ENCODE assay signal across 8 cellular contexts in genomic region chr7:103447073-103447960, GRCh38. TPM values are rescaled to one million over a fixed set of nuclear protein-coding genes. Genes with fewer than 3 reads are reported as not detected.
DNase-seq lines count a peak whose midpoint lies in the region; ATAC-seq, FAIRE-seq and TF ChIP-seq lines count a peak whose summit lies in the region.

No MANE protein-coding gene starts in this region.

- peaks cover 6% of the 10 kb centered on the region for H3K9me3 ChIP-seq in left ventricle myocardium inferior (replicated peaks)
- H3K9me3 ChIP-seq in small intestine (ENCODE audit: control insufficient read depth, low read depth): no peaks in the 10 kb centered on the region

- H3K9me3 Mint-ChIP-seq in activated T-helper 17 cell treated with anti-CD3 and anti-CD28 coated beads, Interleukin-2, amount 50 U/mL, for 72 hours: peaks cover 8% of the 10 kb centered on the region

- peak; percentile 2 for DNase-seq in CD1c-positive myeloid dendritic cell (ENCODE audit: extremely low spot score)
- peak; percentile 87 for DNase-seq in NCI-H69 (lab: John Stamatoyannopoulos, UW)
- no peak for DNase-seq in left ventricle myocardium inferior
- DNase-seq in small intestine: peak; percentile 45
- no peak for DNase-seq in T1000 (lab: John Stamatoyannopoulos, UW)

- no peaks in the 10 kb centered on the region for H3K36me3 Mint-ChIP-seq in activated T-helper 17 cell treated with anti-CD3 and anti-CD28 coated beads, Interleukin-2, amount 50 U/mL, for 72 hours (ENCODE audit: low read depth)

- no peak overlapping the region for H3K27ac ChIP-seq in left ventricle myocardium inferior (replicated peaks)
- no peak overlapping the region for H3K27ac ChIP-seq in small intestine (ENCODE audit: low read depth in 1 of 2, low read length in 1 of 2)

- intact Hi-C loops in left ventricle myocardium inferior (cut with micrococcal nuclease): no loop called here

- H3K27me3 ChIP-seq in left ventricle myocardium inferior (ENCODE audit: low read depth) (peaks cover 67% of the 10 kb centered on the region), small intestine (ENCODE audit: control insufficient read depth in 2 of 2, insufficient read depth in 2 of 2, low read length in 2 of 2) (peaks cover 0 to 19% of the 10 kb centered on the region in 2 donors)

- H3K4me1 ChIP-seq in left ventricle myocardium inferior (peaks cover 13% of the 10 kb centered on the region), small intestine (ENCODE audit: control insufficient read depth in 2 of 2, insufficient read depth in 1 of 2, low read depth in 1 of 2, low read length in 1 of 2) (peaks cover 0 to 7% of the 10 kb centered on the region in 2 donors)

- peaks cover 72% of the 10 kb centered on the region for H3K27me3 Mint-ChIP-seq in activated T-helper 17 cell treated with anti-CD3 and anti-CD28 coated beads, Interleukin-2, amount 50 U/mL, for 72 hours

- WGBS in small intestine, 3 donors: 8 to 12% (median 11%) methylated on average over 17 of the region's 17 CpGs

- peak; percentile 60 for TF ChIP-seq CTCF in left ventricle myocardium inferior (IDR thresholded peaks at IDR 0.05; ENCODE audit: borderline replicate concordance)

- H3K4me3 Mint-ChIP-seq in activated T-helper 17 cell treated with anti-CD3 and anti-CD28 coated beads, Interleukin-2, amount 50 U/mL, for 72 hours: no peak overlapping the region

- FAIRE-seq in small intestine (lab: Jason Lieb, UNC): no peak

- ATAC-seq in GM18861 (IDR thresholded peaks at IDR 0.05; ENCODE audit: unreplicated experiment) (peak; percentile 66), HG03565 (IDR thresholded peaks at IDR 0.05; ENCODE audit: unreplicated experiment) (peak; percentile 68)
- peak; percentile 56 for ATAC-seq in activated T-helper 17 cell treated with anti-CD3 and anti-CD28 coated beads, Interleukin-2, amount 50 U/mL, for 72 hours (replicated peaks)

- H3K4me3 ChIP-seq in left ventricle myocardium inferior: no peak overlapping the region
- H3K4me3 ChIP-seq in small intestine (ENCODE audit: low read depth in 1 of 2, low read length in 2 of 2): no peak overlapping the region

- H3K27ac Mint-ChIP-seq in activated T-helper 17 cell treated with anti-CD3 and anti-CD28 coated beads, Interleukin-2, amount 50 U/mL, for 72 hours: no peak overlapping the region

- peaks cover 3% of the 10 kb centered on the region for H3K4me1 Mint-ChIP-seq in activated T-helper 17 cell treated with anti-CD3 and anti-CD28 coated beads, Interleukin-2, amount 50 U/mL, for 72 hours

- H3K36me3 ChIP-seq in left ventricle myocardium inferior (no peaks in the 10 kb centered on the region), small intestine (ENCODE audit: control insufficient read depth in 2 of 2, insufficient read depth in 2 of 2, low read length in 2 of 2) (no peaks in the 10 kb centered on the region)

RNA-seq across cellular contexts. Expression of gene SLC26A5, which starts 1.3 kb away (rescaled TPM):
- total RNA-seq in activated T-helper 17 cell treated with anti-CD3 and anti-CD28 coated beads, Interleukin-2, amount 50 U/mL, for 72 hours: not detected
- not detected for total RNA-seq in left ventricle myocardium inferior
- polyA plus RNA-seq in small intestine: under 1 TPM in 1 of 3 donors, not detected in 2; 0.03 TPM

Comparison
In these comparisons a context has a peak if more than half of its experiments do, and no peak if none do; other contexts are left out.
1. DNase-seq: peak in CD1c-positive myeloid dendritic cell (single experiment), NCI-H69 (single experiment) and small intestine (single experiment); none in left ventricle myocardium inferior (single experiment) and T1000 (single experiment).
2. Peak in every context shown above with its lines, with median percentiles within 50 percentile points of each other: ATAC-seq.